In the genomic region with DNA sequence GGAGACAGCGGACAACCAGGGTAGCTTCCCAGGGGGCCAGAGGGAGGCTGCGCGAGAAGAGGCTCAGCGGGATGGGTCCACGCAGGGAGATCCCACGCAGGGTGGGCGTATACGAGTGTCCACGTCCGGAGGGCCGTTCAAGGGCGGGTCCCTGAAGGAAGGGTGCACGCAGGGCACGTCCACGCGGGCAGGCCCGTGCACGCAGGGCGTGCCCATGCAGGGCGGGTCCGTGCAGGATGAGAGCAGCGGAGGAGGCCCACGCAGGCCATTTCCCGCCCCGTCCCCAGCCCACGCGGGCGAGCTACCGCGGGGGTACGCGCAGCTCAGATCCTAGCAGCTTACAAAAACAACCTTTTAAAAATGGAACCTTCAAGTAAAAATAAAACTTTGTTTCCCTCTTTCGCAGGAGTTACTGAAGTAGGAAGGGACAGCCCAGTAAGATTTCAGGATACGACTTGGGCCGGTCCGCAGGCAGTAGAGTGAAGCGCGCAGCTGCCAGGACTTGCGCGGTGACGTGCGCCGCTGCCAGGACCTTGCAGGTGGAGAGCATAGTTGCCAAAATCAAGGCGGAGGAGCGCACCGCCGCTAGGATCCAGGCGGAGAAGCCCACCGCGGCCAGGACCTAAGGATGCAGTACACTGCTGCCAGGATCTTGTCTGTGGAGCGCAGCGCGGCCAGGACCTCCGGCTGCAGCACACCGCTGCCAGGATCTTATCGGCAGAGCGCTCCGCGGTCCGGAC, we compare ENCODE assay signal across 8 cellular contexts. TPM values are rescaled to one million over a fixed set of nuclear protein-coding genes. Genes with fewer than 3 reads are reported as not detected.
DNase-seq lines count a peak whose midpoint lies in the region; ATAC-seq, FAIRE-seq and TF ChIP-seq lines count a peak whose summit lies in the region.

No MANE protein-coding gene starts in this region.

- H3K9ac ChIP-seq in rectal smooth muscle tissue (ENCODE audit: low read length): peak overlapping the region; percentile 92

- ATAC-seq in HG02642 (IDR thresholded peaks at IDR 0.05; ENCODE audit: poor library complexity, unreplicated experiment): peak; percentile 67
- ATAC-seq in right cardiac atrium: peak; percentile 88 to 91
- peak; percentile 92 for ATAC-seq in aorta (ENCODE audit: low FRiP score)

- H3K36me3 ChIP-seq in rectal smooth muscle tissue (ENCODE audit: control insufficient read depth, insufficient read depth, low read length): peaks cover 3% of the 10 kb centered on the region
- H3K36me3 ChIP-seq in aorta (ENCODE audit: control insufficient read depth in 1 of 2, insufficient read depth in 2 of 2, low read length in 1 of 2): peaks cover 0 to 1% of the 10 kb centered on the region in 2 donors

- peaks cover 7% of the 10 kb centered on the region for H3K4me1 ChIP-seq in right cardiac atrium (ENCODE audit: control insufficient read depth, insufficient read depth, low read length)
- H3K4me1 ChIP-seq in rectal smooth muscle tissue (ENCODE audit: control insufficient read depth, insufficient read depth, low read length): peaks cover 7% of the 10 kb centered on the region
- H3K4me1 ChIP-seq in aorta (ENCODE audit: control insufficient read depth in 1 of 2, insufficient read depth in 2 of 2, low read length in 2 of 2): no peaks in the 10 kb centered on the region

- intact Hi-C loops in right cardiac atrium (cut with DNase I): no loop called here
- intact Hi-C loops in aorta (cut with DNase I): loop anchor here in 1 of 2 donors (2.0 to 10.0 kb wide), 2 partner anchors 80 to 112 kb away; a partner anchor contains a TSS

- under 1% methylated on average over 60 of the region's 60 CpGs for WGBS in right cardiac atrium
- 0 to 1% methylated on average over 57 to 60 of the region's 60 CpGs for WGBS in aorta, 2 donors

- H3K27me3 ChIP-seq in right cardiac atrium (ENCODE audit: control insufficient read depth, insufficient read depth): no peaks in the 10 kb centered on the region
- no peaks in the 10 kb centered on the region for H3K27me3 ChIP-seq in rectal smooth muscle tissue (ENCODE audit: control insufficient read depth, insufficient read depth, low read length)
- H3K27me3 ChIP-seq in aorta (ENCODE audit: control insufficient read depth in 1 of 2, insufficient read depth in 2 of 2, low read length in 1 of 2): no peaks in the 10 kb centered on the region

- FAIRE-seq in GM12891 (lab: Jason Lieb, UNC): peak; percentile 96

- TF ChIP-seq POLR2A in GM12891 (IDR thresholded peaks at IDR 0.05; ENCODE audit: low read depth, low read length): 0 out of 2 replicates have a peak, but pooled peaks have one; percentile 39

- no peaks in the 10 kb centered on the region for H3K9me3 ChIP-seq in right cardiac atrium (ENCODE audit: control insufficient read depth, low read length)
- H3K9me3 ChIP-seq in aorta (ENCODE audit: control insufficient read depth, low read length): no peaks in the 10 kb centered on the region

- DNase-seq in GM12891 (ENCODE audit: insufficient read length, low spot score): peak; percentile 66
- peak; percentile 64 for DNase-seq in NCI-H128 (lab: John Stamatoyannopoulos, UW; ENCODE audit: unreplicated experiment)
- peak; percentile 49 to 90 (median 68) for DNase-seq in T-helper 1 cell
- peak; percentile 62 for DNase-seq in amniotic stem cell (lab: John Stamatoyannopoulos, UW)
- peak; percentile 82 to 93 (median 91) for DNase-seq in right cardiac atrium
- peak; percentile 89 to 90 for DNase-seq in aorta

- H3K27ac ChIP-seq in right cardiac atrium (ENCODE audit: low read length) (peak overlapping the region; percentile 99), rectal smooth muscle tissue (ENCODE audit: low read depth, low read length) (peak overlapping the region; percentile 99), aorta (ENCODE audit: low read depth in 1 of 2, low read length in 2 of 2) (peak overlapping the region; percentile 45 to 99)

- peak overlapping the region; percentile 96 for H3K4me3 ChIP-seq in right cardiac atrium (ENCODE audit: low read length)
- peak overlapping the region; percentile 98 for H3K4me3 ChIP-seq in rectal smooth muscle tissue (ENCODE audit: low read length)
- H3K4me3 ChIP-seq in aorta (ENCODE audit: low read length in 2 of 2): peak overlapping the region; percentile 68 to 98

TF ChIP-seq in GM12891, 5 proteins besides CTCF, POLR2A, EP300 and RAD21:
- no peak for TF ChIP-seq POLR2AphosphoS5 (IDR thresholded peaks at IDR 0.05; ENCODE audit: low read depth, low read length)
- TF ChIP-seq TAF1 (IDR thresholded peaks at IDR 0.05; ENCODE audit: low read depth, low read length): no peak
- TF ChIP-seq SPI1 (IDR thresholded peaks at IDR 0.05; ENCODE audit: low read depth, low read length): no peak
- TF ChIP-seq POU2F2 (IDR thresholded peaks at IDR 0.05; ENCODE audit: low read depth, low read length): no peak; the same call in 1 of the 2 replicates
- TF ChIP-seq PAX5 (IDR thresholded peaks at IDR 0.05; ENCODE audit: insufficient read depth, low read length, severe bottlenecking): no peak

RNA-seq across cellular contexts. Expression of a gene that starts 0.4 kb away (rescaled TPM):
- 51.7 TPM for polyA plus RNA-seq in GM12891 (2012; ENCODE audit: low read depth, missing spikeins)
- total RNA-seq in right cardiac atrium (100 to 1,000 TPM in 2 of 4 donors, 10 to 100 TPM in 2; 80.5 to 113 (median 94.2) TPM), aorta (10 to 100 TPM; 52.4 to 94.0 TPM)
- polyA plus RNA-seq in right cardiac atrium (34.1 TPM), aorta (10 to 100 TPM; 22.8 to 28.5 TPM)

Comparison
In these comparisons a context has a peak if more than half of its experiments do, and no peak if none do; other contexts are left out.
1. Peak in every context shown above with its lines: DNase-seq, ATAC-seq, H3K4me3 ChIP-seq and H3K27ac ChIP-seq.